8 cellular contexts compared by ENCODE assay signal in the genomic region with DNA sequence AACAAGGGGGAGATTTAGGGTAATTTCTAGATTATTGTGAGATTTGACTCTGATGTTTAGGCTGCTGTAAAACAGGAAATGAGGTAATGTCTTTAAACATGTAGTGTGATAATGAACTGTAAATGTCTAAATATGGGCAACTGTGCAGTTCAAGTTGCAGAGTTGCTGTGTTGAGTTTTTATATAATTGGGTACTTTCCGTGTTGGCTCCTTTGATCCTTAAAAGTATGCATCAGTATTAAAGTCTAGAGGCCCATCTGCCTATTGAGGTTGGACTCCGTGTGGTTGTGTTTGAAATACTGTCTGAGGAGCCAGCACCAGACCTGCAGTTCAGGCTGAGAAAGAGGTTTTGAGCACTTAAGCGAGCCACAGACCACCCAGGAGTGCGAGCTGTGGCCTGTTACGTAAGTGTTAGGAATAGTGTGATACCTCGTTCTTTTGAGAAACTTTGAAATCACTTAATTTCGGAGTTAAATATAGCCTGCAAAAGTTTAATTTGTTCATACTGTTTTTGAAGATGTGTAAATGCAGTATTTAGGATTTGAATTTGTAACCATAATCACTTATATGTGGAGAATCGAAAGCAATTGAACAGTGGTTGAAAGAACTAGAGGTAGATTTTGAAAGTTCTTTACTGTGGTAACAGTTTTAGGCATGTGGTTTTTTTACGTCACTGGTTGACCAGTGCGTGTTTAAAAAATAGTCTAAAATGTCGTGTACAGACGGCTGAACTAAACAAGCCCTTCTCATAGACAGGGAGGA. TPM values are rescaled to one million over a fixed set of nuclear protein-coding genes. Genes with fewer than 3 reads are reported as not detected.
A peak's percentile ranks its signal among the peaks of the same experiment; 100 is the strongest.
DNase-seq lines count a peak whose midpoint lies in the region; ATAC-seq and TF ChIP-seq lines count a peak whose summit lies in the region.

No MANE protein-coding gene starts in this region.

- H3K4me3 ChIP-seq in breast epithelium (peak overlapping the region in 1 of 3 donors; percentile 39), thyroid gland (replicated peaks in 1 of 3) (no peak overlapping the region)

- no peaks in the 10 kb centered on the region for H3K9me3 Mint-ChIP-seq in MCF 10A (ENCODE audit: unreplicated experiment)
- no peaks in the 10 kb centered on the region for H3K9me3 Mint-ChIP-seq in activated naive CD8-positive, alpha-beta T cell treated with anti-CD3 and anti-CD28 coated beads for 36 hours

- H3K27me3 Mint-ChIP-seq in MCF 10A (ENCODE audit: insufficient read depth, unreplicated experiment): no peaks in the 10 kb centered on the region
- no peaks in the 10 kb centered on the region for H3K27me3 Mint-ChIP-seq in activated naive CD8-positive, alpha-beta T cell treated with anti-CD3 and anti-CD28 coated beads for 36 hours

- 74 to 84% methylated on average over 12 of the region's 12 CpGs for WGBS in thyroid gland, 2 donors

- H3K36me3 ChIP-seq in breast epithelium (no peaks in the 10 kb centered on the region), thyroid gland (peaks cover 8 to 12% of the 10 kb centered on the region in 2 donors)

- ATAC-seq in GM21737 (IDR thresholded peaks at IDR 0.05; ENCODE audit: unreplicated experiment) (no peak), HG02840 (IDR thresholded peaks at IDR 0.05; ENCODE audit: low FRiP score, unreplicated experiment) (no peak)

- peak overlapping the region; percentile 76 to 92 for H3K27ac ChIP-seq in breast epithelium
- H3K27ac ChIP-seq in thyroid gland: peak overlapping the region in 2 of 3 donors; percentile 69 to 78

- POLR2A ChIA-PET in MCF 10A (lab: Yijun Ruan, JAX): interaction anchor here (0.7 kb wide), 1 partner anchor 219 kb away, joined by 3 read pairs; no protein-coding TSS in a partner anchor

- intact Hi-C loops in breast epithelium (cut with DNase I; ENCODE audit: low total_unique reads): loop anchor here (5.0 kb wide), 1 partner anchor 1896 kb away; no protein-coding TSS in a partner anchor
- intact Hi-C loops in MCF 10A (cut with micrococcal nuclease): no loop called here
- intact Hi-C loops in thyroid gland (cut with DNase I): no loop called here

- H3K27ac Mint-ChIP-seq in MCF 10A (ENCODE audit: low read depth, unreplicated experiment): no peak overlapping the region
- peak overlapping the region; percentile 96 for H3K27ac Mint-ChIP-seq in activated naive CD8-positive, alpha-beta T cell treated with anti-CD3 and anti-CD28 coated beads for 36 hours

- TF ChIP-seq CTCF in breast epithelium (IDR thresholded peaks at IDR 0.05): no peak
- no peak for TF ChIP-seq CTCF in MCF 10A (IDR thresholded peaks at IDR 0.05; ENCODE audit: unreplicated experiment)
- no peak for TF ChIP-seq CTCF in thyroid gland (IDR thresholded peaks at IDR 0.05)

- no peak for DNase-seq in breast epithelium (ENCODE audit: low spot score in 2 of 2)
- no peak for DNase-seq in MCF 10A (ENCODE audit: unreplicated experiment)
- peak; percentile 49 for DNase-seq in NCI-H2196 treated with DMSO at 0.1 percent for 48 hours (lab: John Stamatoyannopoulos, UW; ENCODE audit: unreplicated experiment)
- DNase-seq in activated naive CD8-positive, alpha-beta T cell treated with anti-CD3 and anti-CD28 coated beads for 36 hours: peak; percentile 68
- DNase-seq in lung microvascular endothelial cell (ENCODE audit: low read depth in 2 of 2): peak; percentile 47 to 74
- no peak for DNase-seq in thyroid gland

- H3K9me3 ChIP-seq in breast epithelium: no peaks in the 10 kb centered on the region
- H3K9me3 ChIP-seq in thyroid gland: no peaks in the 10 kb centered on the region

- no peak overlapping the region for H3K4me3 Mint-ChIP-seq in MCF 10A (ENCODE audit: unreplicated experiment)
- peak overlapping the region; percentile 76 for H3K4me3 Mint-ChIP-seq in activated naive CD8-positive, alpha-beta T cell treated with anti-CD3 and anti-CD28 coated beads for 36 hours

- H3K36me3 Mint-ChIP-seq in MCF 10A (ENCODE audit: insufficient read depth, unreplicated experiment): peaks cover 16% of the 10 kb centered on the region
- H3K36me3 Mint-ChIP-seq in activated naive CD8-positive, alpha-beta T cell treated with anti-CD3 and anti-CD28 coated beads for 36 hours: peaks cover 2% of the 10 kb centered on the region

- TF ChIP-seq POLR2A in breast epithelium (IDR thresholded peaks at IDR 0.05) (no peak), thyroid gland (IDR thresholded peaks at IDR 0.05) (no peak)

- H3K27me3 ChIP-seq in breast epithelium: no peaks in the 10 kb centered on the region
- H3K27me3 ChIP-seq in thyroid gland: no peaks in the 10 kb centered on the region

- CTCF ChIA-PET in MCF 10A (lab: Yijun Ruan, JAX): interaction anchor here (0.6 kb wide), 1 partner anchor 10 kb away, joined by 3 read pairs; no protein-coding TSS in a partner anchor

- no TSS peak for BruUV-seq in MCF 10A (replicated peaks; lab: Mats Ljungman, UMichigan)

- H3K4me1 Mint-ChIP-seq in MCF 10A (ENCODE audit: insufficient read depth, unreplicated experiment): peaks cover 15% of the 10 kb centered on the region
- H3K4me1 Mint-ChIP-seq in activated naive CD8-positive, alpha-beta T cell treated with anti-CD3 and anti-CD28 coated beads for 36 hours: peaks cover 64% of the 10 kb centered on the region

- H3K4me1 ChIP-seq in breast epithelium (peaks cover 0 to 7% of the 10 kb centered on the region in 2 donors), thyroid gland (peaks cover 5 to 17% of the 10 kb centered on the region in 2 donors)

RNA-seq across cellular contexts. Expression of a gene that starts 9.0 kb away (rescaled TPM):
- 100 to 1,000 TPM in 1 of 3 donors, 10 to 100 TPM in 2; 33.8 to 104 (median 55.4) TPM for total RNA-seq in breast epithelium
- total RNA-seq in MCF 10A (2022): 16.0 and 16.7 TPM in 2 replicates
- total RNA-seq in activated naive CD8-positive, alpha-beta T cell treated with anti-CD3 and anti-CD28 coated beads for 36 hours: 10 to 100 TPM; 25.4 to 26.4 TPM
- total RNA-seq in lung microvascular endothelial cell: 9.2 and 21.0 TPM in 2 replicates
- 100 to 1,000 TPM in 1 of 4 donors, 10 to 100 TPM in 3; 15.7 to 104 (median 75.3) TPM for total RNA-seq in thyroid gland

RNA-seq across cellular contexts. Expression of a gene that starts 34.0 kb away (rescaled TPM):
- total RNA-seq in breast epithelium: not detected
- total RNA-seq in MCF 10A (2022): not detected in 2 replicates
- total RNA-seq in activated naive CD8-positive, alpha-beta T cell treated with anti-CD3 and anti-CD28 coated beads for 36 hours: not detected
- total RNA-seq in lung microvascular endothelial cell: not detected in 2 replicates
- total RNA-seq in thyroid gland: 1 to 10 TPM in 3 of 4 donors, not detected in 1; 2.1 to 3.9 (median 2.6) TPM

Comparison
In these comparisons a context has a peak if more than half of its experiments do, and no peak if none do; other contexts are left out.
1. DNase-seq: peak in NCI-H2196 treated with DMSO at 0.1 percent for 48 hours (single experiment), activated naive CD8-positive, alpha-beta T cell treated with anti-CD3 and anti-CD28 coated beads for 36 hours (single experiment) and lung microvascular endothelial cell (2 of 2); none in breast epithelium (0 of 2), MCF 10A (single experiment) and thyroid gland (0 of 2).